In the genomic region with DNA sequence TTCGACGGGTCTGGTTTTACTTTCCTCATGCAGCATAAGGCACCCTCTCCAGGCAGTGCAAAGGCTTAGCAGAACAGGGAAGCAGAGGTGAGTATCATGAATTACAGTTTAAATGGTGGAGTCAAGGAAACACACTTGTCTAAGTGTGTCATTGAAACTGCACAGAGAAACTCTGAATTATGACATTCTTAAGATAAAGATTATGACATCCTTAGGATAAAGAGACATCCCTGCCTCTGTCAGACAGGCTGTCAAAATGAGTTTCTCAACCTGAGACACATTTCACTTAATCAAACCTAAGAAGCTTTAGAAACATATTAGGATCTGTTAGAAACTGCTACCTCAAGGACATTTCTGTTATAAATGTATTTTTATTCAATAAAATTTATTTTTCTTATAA, we compare ENCODE assay signal across 32 cellular contexts.
"Had no signal": no experiment of that assay in that cellular context is flagged by ENCODE, and none has a peak within 500 bp of the region (broad histone marks: within the 10 kb centered on the region; RNA-seq: fewer than 3 reads in every experiment).

No MANE protein-coding gene starts in this region.

- H3K27ac ChIP-seq: adrenal gland, body of pancreas, brain microvascular endothelial cell, breast epithelium, VCaP had no signal

- FAIRE-seq: astrocyte, TTC549 had no signal

- H3K4me3 ChIP-seq: adrenal gland, body of pancreas, breast epithelium had no signal

- H3K27me3 ChIP-seq: adrenal gland, body of pancreas, brain microvascular endothelial cell, breast epithelium had no signal

- H3K9me3 ChIP-seq: adrenal gland, body of pancreas, breast epithelium had no signal

- H3K36me3 ChIP-seq: adrenal gland, brain microvascular endothelial cell, breast epithelium had no signal

- DNase-seq: activated B cell treated with CpG ODN at 0.5 μM for 24 hours; activated CD4-positive, alpha-beta memory T cell treated with anti-CD3 and anti-CD28 coated beads for 36 hours; activated CD4-positive, alpha-beta T cell treated with anti-CD3 and anti-CD28 coated beads for 4 hours; activated CD4-positive, alpha-beta T cell treated with anti-CD3 and anti-CD28 coated beads, Interleukin-2, amount 10 ng/mL, durations not matched to agents 24 days and 14 days; activated CD4-positive, alpha-beta T cell treated with anti-CD3 and anti-CD28 coated beads, Interleukin-2, amount 50 U/mL, for 1 hour; activated CD4-positive, alpha-beta T cell treated with anti-CD3 and anti-CD28 coated beads, Interleukin-2, amount 50 U/mL, for 4 hours; activated CD4-positive, CD25-positive, alpha-beta regulatory T cell treated with anti-CD3 and anti-CD28 coated beads, Interleukin-2, amount 50 U/mL, for 72 hours; activated CD8-positive, alpha-beta memory T cell treated with anti-CD3 and anti-CD28 coated beads, Interleukin-2, amount 50 U/mL, for 4 hours; activated CD8-positive, alpha-beta T cell treated with anti-CD3 and anti-CD28 coated beads for 36 hours; activated effector memory CD4-positive, alpha-beta T cell treated with anti-CD3 and anti-CD28 coated beads, Interleukin-2, amount 50 U/mL, for 16 hours; activated gamma-delta T cell treated with Interleukin-2 at 50 U/mL for 16 hours; activated naive CD4-positive, alpha-beta T cell; activated naive CD4-positive, alpha-beta T cell treated with anti-CD3 and anti-CD28 coated beads for 36 hours; activated naive CD4-positive, alpha-beta T cell treated with anti-CD3 and anti-CD28 coated beads, Interleukin-2, amount 50 U/mL, for 16 hours; activated naive CD8-positive, alpha-beta T cell treated with anti-CD3 and anti-CD28 coated beads for 36 hours; activated T-cell treated with anti-CD3 and anti-CD28 coated beads for 4 hours; activated T-cell treated with anti-CD3 and anti-CD28 coated beads, Interleukin-2, amount 50 U/mL, for 1 hour; activated T-cell treated with anti-CD3 and anti-CD28 coated beads, Interleukin-2, amount 50 U/mL, for 4 hours; activated T-cell treated with anti-CD3 and anti-CD28 coated beads, Interleukin-2, amount 50 U/mL, for 72 hours; adrenal gland; amniotic stem cell; aorta; body of pancreas; brain microvascular endothelial cell; central memory CD4-positive, alpha-beta T cell; T-helper 1 cell; T-helper 2 cell; T-helper 9 cell had no signal

- H3K4me1 ChIP-seq: adrenal gland, body of pancreas, breast epithelium had no signal
